Comparison of ENCODE assay signal across 1 cellular context in the genomic region with DNA sequence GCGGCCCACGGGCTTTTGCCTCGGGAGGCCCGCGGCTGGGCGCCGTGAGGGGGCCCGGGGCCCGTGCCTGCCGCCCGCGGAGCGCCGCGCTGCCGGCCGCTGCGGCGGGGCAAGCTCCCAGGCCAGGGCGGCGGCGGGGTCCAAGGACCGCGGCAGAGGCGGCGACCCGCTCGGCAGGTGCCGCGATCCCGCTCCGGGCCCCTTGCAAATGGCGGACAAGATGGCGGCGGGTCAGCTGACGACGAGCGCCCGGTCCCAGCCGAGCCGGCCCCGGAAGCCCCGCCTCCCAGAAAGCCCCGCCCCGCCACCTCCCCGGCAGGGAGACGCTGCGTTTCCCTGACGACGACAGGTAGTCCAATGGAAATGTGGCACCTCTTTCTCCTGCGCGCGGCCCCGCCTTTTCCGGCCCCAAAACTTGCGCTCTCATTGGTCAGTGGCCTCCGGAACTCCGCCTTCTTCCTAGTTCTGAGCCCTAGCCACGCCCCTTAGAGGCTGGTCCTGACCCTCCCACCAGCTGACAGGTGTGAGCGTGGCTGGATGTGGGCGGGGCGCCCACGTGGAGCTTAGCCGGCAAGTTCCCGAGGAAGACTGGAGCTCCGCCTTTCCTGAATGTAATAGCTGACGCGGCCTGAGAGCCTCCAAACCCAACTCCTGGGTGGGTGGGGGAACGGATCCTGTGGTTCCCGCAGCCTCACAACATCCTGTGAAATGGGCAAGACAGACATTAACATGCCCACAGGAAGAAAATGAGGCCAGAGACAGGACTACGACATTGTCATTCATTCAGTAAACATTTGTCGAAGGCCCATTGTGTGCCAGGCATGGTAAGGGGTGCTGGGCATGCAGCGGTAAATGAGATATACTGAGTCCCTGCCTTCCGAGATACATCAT.
TF ChIP-seq lines count a peak whose summit lies in the region.

A gene (minus strand): TSS at position 228 of the 891 bp plus-strand sequence. CDS start 232 bp downstream, outside the sequence.

TF ChIP-seq in GM12878, 131 proteins besides CTCF, POLR2A, EP300 and RAD21 (continued from another document):
- TF ChIP-seq, protein P1, sequence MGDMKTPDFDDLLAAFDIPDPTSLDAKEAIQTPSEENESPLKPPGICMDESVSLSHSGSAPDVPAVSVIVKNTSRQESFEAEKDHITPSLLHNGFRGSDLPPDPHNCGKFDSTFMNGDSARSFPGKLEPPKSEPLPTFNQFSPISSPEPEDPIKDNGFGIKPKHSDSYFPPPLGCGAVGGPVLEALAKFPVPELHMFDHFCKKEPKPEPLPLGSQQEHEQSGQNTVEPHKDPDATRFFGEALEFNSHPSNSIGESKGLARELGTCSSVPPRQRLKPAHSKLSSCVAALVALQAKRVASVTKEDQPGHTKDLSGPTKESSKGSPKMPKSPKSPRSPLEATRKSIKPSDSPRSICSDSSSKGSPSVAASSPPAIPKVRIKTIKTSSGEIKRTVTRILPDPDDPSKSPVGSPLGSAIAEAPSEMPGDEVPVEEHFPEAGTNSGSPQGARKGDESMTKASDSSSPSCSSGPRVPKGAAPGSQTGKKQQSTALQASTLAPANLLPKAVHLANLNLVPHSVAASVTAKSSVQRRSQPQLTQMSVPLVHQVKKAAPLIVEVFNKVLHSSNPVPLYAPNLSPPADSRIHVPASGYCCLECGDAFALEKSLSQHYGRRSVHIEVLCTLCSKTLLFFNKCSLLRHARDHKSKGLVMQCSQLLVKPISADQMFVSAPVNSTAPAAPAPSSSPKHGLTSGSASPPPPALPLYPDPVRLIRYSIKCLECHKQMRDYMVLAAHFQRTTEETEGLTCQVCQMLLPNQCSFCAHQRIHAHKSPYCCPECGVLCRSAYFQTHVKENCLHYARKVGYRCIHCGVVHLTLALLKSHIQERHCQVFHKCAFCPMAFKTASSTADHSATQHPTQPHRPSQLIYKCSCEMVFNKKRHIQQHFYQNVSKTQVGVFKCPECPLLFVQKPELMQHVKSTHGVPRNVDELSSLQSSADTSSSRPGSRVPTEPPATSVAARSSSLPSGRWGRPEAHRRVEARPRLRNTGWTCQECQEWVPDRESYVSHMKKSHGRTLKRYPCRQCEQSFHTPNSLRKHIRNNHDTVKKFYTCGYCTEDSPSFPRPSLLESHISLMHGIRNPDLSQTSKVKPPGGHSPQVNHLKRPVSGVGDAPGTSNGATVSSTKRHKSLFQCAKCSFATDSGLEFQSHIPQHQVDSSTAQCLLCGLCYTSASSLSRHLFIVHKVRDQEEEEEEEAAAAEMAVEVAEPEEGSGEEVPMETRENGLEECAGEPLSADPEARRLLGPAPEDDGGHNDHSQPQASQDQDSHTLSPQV (IDR thresholded peaks at IDR 0.05) = no peak
- TF ChIP-seq MYC (IDR thresholded peaks at IDR 0.05; ENCODE audit: insufficient read depth, insufficient read length, insufficient replicate concordance, low read length, severe bottlenecking) = no peak
- TF ChIP-seq SMC3 (IDR thresholded peaks at IDR 0.05; ENCODE audit: borderline replicate concordance, low read length) = no peak
- peak; percentile 100 for TF ChIP-seq MXI1 (IDR thresholded peaks at IDR 0.05; ENCODE audit: low read depth, low read length)
- no peak for TF ChIP-seq ZNF217 (IDR thresholded peaks at IDR 0.05)
- TF ChIP-seq CBX5 (IDR thresholded peaks at IDR 0.05; ENCODE audit: low read depth) = no peak
- TF ChIP-seq, protein P2, sequence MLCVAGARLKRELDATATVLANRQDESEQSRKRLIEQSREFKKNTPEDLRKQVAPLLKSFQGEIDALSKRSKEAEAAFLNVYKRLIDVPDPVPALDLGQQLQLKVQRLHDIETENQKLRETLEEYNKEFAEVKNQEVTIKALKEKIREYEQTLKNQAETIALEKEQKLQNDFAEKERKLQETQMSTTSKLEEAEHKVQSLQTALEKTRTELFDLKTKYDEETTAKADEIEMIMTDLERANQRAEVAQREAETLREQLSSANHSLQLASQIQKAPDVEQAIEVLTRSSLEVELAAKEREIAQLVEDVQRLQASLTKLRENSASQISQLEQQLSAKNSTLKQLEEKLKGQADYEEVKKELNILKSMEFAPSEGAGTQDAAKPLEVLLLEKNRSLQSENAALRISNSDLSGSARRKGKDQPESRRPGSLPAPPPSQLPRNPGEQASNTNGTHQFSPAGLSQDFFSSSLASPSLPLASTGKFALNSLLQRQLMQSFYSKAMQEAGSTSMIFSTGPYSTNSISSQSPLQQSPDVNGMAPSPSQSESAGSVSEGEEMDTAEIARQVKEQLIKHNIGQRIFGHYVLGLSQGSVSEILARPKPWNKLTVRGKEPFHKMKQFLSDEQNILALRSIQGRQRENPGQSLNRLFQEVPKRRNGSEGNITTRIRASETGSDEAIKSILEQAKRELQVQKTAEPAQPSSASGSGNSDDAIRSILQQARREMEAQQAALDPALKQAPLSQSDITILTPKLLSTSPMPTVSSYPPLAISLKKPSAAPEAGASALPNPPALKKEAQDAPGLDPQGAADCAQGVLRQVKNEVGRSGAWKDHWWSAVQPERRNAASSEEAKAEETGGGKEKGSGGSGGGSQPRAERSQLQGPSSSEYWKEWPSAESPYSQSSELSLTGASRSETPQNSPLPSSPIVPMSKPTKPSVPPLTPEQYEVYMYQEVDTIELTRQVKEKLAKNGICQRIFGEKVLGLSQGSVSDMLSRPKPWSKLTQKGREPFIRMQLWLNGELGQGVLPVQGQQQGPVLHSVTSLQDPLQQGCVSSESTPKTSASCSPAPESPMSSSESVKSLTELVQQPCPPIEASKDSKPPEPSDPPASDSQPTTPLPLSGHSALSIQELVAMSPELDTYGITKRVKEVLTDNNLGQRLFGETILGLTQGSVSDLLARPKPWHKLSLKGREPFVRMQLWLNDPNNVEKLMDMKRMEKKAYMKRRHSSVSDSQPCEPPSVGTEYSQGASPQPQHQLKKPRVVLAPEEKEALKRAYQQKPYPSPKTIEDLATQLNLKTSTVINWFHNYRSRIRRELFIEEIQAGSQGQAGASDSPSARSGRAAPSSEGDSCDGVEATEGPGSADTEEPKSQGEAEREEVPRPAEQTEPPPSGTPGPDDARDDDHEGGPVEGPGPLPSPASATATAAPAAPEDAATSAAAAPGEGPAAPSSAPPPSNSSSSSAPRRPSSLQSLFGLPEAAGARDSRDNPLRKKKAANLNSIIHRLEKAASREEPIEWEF (IDR thresholded peaks at IDR 0.05; ENCODE audit: insufficient replicate concordance, low read depth, low read length) = no peak
